17 cellular contexts compared by ENCODE assay signal in genomic region chr3:99639579-99639978, GRCh38. TPM values are rescaled to one million over a fixed set of nuclear protein-coding genes. Genes with fewer than 3 reads are reported as not detected.
DNase-seq lines count a peak whose midpoint lies in the region; ATAC-seq and TF ChIP-seq lines count a peak whose summit lies in the region.
"Had no signal": no experiment of that assay in that cellular context is flagged by ENCODE, and none has a peak within 500 bp of the region (broad histone marks: within the 10 kb centered on the region; RNA-seq: fewer than 3 reads in every experiment).

No MANE protein-coding gene starts in this region.

- H3K4me3 ChIP-seq in AG10803 (ENCODE audit: low read length) (peak overlapping the region; percentile 85), MG63 (peak overlapping the region; percentile 64), coronary artery (peak overlapping the region; percentile 88)

- peaks cover 62% of the 10 kb centered on the region for H3K36me3 Mint-ChIP-seq in osteocyte (ENCODE audit: unreplicated experiment)
- H3K36me3 Mint-ChIP-seq: CD4-positive, CD25-positive, alpha-beta regulatory T cell; stimulated activated naive B cell treated with anti-CD40 and anti-IgM and Interleukin-4, amounts not matched to agents 10 μg/mL and 1 μg/mL and 100 μg/mL, for 72 hours had no signal

- ATAC-seq in GM19324 (IDR thresholded peaks at IDR 0.05; ENCODE audit: low FRiP score, unreplicated experiment) (no peak), GM18502 (IDR thresholded peaks at IDR 0.05; ENCODE audit: poor library complexity, unreplicated experiment) (no peak)
- ATAC-seq: activated CD4-positive, CD25-positive, alpha-beta regulatory T cell treated with anti-CD3 and anti-CD28 coated beads, Interleukin-2, amount 50 U/mL, for 24 hours; effector memory CD8-positive, alpha-beta T cell; stimulated activated naive B cell treated with anti-CD40 and anti-IgM and Interleukin-4, amounts not matched to agents 10 μg/mL and 1 μg/mL and 100 μg/mL, for 72 hours had no signal

- peak overlapping the region; percentile 98 for H3K27ac Mint-ChIP-seq in osteocyte (ENCODE audit: unreplicated experiment)
- H3K27ac Mint-ChIP-seq: CD4-positive, CD25-positive, alpha-beta regulatory T cell; effector memory CD8-positive, alpha-beta T cell; progenitor cell of endocrine pancreas; stimulated activated naive B cell treated with anti-CD40 and anti-IgM and Interleukin-4, amounts not matched to agents 10 μg/mL and 1 μg/mL and 100 μg/mL, for 72 hours had no signal

- no peak for TF ChIP-seq CTCF in AG10803 (conservative IDR thresholded peaks at IDR 0.05; ENCODE audit: low read length)
- TF ChIP-seq CTCF in coronary artery (IDR thresholded peaks at IDR 0.05) = no peak
- TF ChIP-seq CTCF in osteocyte (IDR thresholded peaks at IDR 0.05) = no peak

- peaks cover 46% of the 10 kb centered on the region for H3K4me1 Mint-ChIP-seq in osteocyte (ENCODE audit: unreplicated experiment)

- no peaks in the 10 kb centered on the region for H3K27me3 ChIP-seq in MG63

- no peaks in the 10 kb centered on the region for H3K9me3 ChIP-seq in MG63

- DNase-seq in AG10803 (ENCODE audit: low read depth) (peak; percentile 56), MG63 (no peak), coronary artery (ENCODE audit: low spot score) (no peak), osteocyte (ENCODE audit: extremely low spot score, unreplicated experiment) (no peak), NCI-H1048 (lab: John Stamatoyannopoulos, UW) (no peak), kidney glomerular epithelial cell (lab: John Stamatoyannopoulos, UW) (no peak)
- DNase-seq: activated T-cell treated with anti-CD3 and anti-CD28 coated beads, Interleukin-2, amount 50 U/mL, for 1 hour; CD4-positive, CD25-positive, alpha-beta regulatory T cell; effector memory CD8-positive, alpha-beta T cell; KG1; NCI-H2029; stimulated activated CD4-positive, alpha-beta T cell treated with anti-CD3 and anti-CD28 coated beads, Interleukin-4, amount 100 ng/mL, for 24 hours; stimulated activated naive B cell treated with anti-CD40 and anti-IgM and Interleukin-4, amounts not matched to agents 10 μg/mL and 1 μg/mL and 100 μg/mL, for 72 hours had no signal

- peak overlapping the region; percentile 93 to 98 for H3K27ac ChIP-seq in coronary artery

- H3K27me3 Mint-ChIP-seq in osteocyte (ENCODE audit: unreplicated experiment) = no peaks in the 10 kb centered on the region

- peak overlapping the region; percentile 94 for H3K4me3 Mint-ChIP-seq in osteocyte (ENCODE audit: unreplicated experiment)
- H3K4me3 Mint-ChIP-seq: CD4-positive, CD25-positive, alpha-beta regulatory T cell; stimulated activated naive B cell treated with anti-CD40 and anti-IgM and Interleukin-4, amounts not matched to agents 10 μg/mL and 1 μg/mL and 100 μg/mL, for 72 hours had no signal

- peaks cover 5% of the 10 kb centered on the region; the same call in 1 of the 2 replicates for H3K36me3 ChIP-seq in MG63

- no peaks in the 10 kb centered on the region for H3K9me3 Mint-ChIP-seq in osteocyte (ENCODE audit: unreplicated experiment)

RNA-seq across cellular contexts. Expression of gene COL8A1, which starts 1.2 kb away (rescaled TPM):
- total RNA-seq in MG63 (2014; rRNA removed; shearing (Covaris generic); ENCODE audit: low replicate concordance) = 11.8 and 19.1 TPM in 2 replicates
- total RNA-seq in osteocyte = 3,389 and 3,403 TPM in 2 replicates
- total RNA-seq: CD4-positive, CD25-positive, alpha-beta regulatory T cell; progenitor cell of endocrine pancreas had no signal

Comparison
In these comparisons a context has a peak if more than half of its experiments do, and no peak if none do; other contexts are left out.
1. RNA of gene COL8A1, which starts 1.2 kb away (total RNA-seq): 3,389 to 3,403 TPM in osteocyte; 11.8 to 19.1 TPM in MG63; every median in the first group is over 100 times any median in the second.
2. Peak in every context shown above with its lines, with median percentiles within 50 percentile points of each other: H3K4me3 ChIP-seq.